In genomic region chr10:7622969-7623368, GRCh38 we compare ENCODE assay signal across 13 cellular contexts. TPM values are rescaled to one million over a fixed set of nuclear protein-coding genes. Genes with fewer than 3 reads are reported as not detected.
A peak's percentile ranks its signal among the peaks of the same experiment; 100 is the strongest.
DNase-seq lines count a peak whose midpoint lies in the region; ATAC-seq and TF ChIP-seq lines count a peak whose summit lies in the region.
"Had no signal": no experiment of that assay in that cellular context is flagged by ENCODE, and none has a peak within 500 bp of the region (broad histone marks: within the 10 kb centered on the region; RNA-seq: fewer than 3 reads in every experiment).

No MANE protein-coding gene starts in this region.

- no peak for TF ChIP-seq POLR2A in breast epithelium (IDR thresholded peaks at IDR 0.05)
- no peak for TF ChIP-seq POLR2A in heart left ventricle (IDR thresholded peaks at IDR 0.05)

- H3K9me3 ChIP-seq in breast epithelium, result no peaks in the 10 kb centered on the region
- no peaks in the 10 kb centered on the region for H3K9me3 ChIP-seq in heart left ventricle
- H3K9me3 ChIP-seq in subcutaneous abdominal adipose tissue (ENCODE audit: control insufficient read depth in 5 of 5, low read length in 5 of 5), result no peaks in the 10 kb centered on the region
- no peaks in the 10 kb centered on the region for H3K9me3 ChIP-seq in CD8-positive, alpha-beta memory T cell (ENCODE audit: low read length)

- H3K36me3 ChIP-seq in breast epithelium (no peaks in the 10 kb centered on the region), heart left ventricle (peaks cover 0 to 4% (median 0%) of the 10 kb centered on the region in 9 donors), subcutaneous abdominal adipose tissue (ENCODE audit: control insufficient read depth in 5 of 5, insufficient read depth in 5 of 5, low read length in 5 of 5) (peaks cover 0 to 14% (median 9%) of the 10 kb centered on the region in 5 donors)
- H3K36me3 ChIP-seq in CD8-positive, alpha-beta memory T cell (ENCODE audit: insufficient read depth, low read length), result no peaks in the 10 kb centered on the region
- H3K36me3 ChIP-seq: brain microvascular endothelial cell had no signal

- H3K4me3 ChIP-seq in breast epithelium (no peak overlapping the region), heart left ventricle (no peak overlapping the region), subcutaneous abdominal adipose tissue (ENCODE audit: low read depth in 1 of 5, low read length in 5 of 5) (no peak overlapping the region)
- H3K4me3 ChIP-seq in CD8-positive, alpha-beta memory T cell (ENCODE audit: low read length), result no peak overlapping the region

- POLR2A ChIA-PET in MCF 10A (lab: Yijun Ruan, JAX), result interaction anchor here (1.3 kb wide), 2 partner anchors 15 kb away, joined by 4 to 6 read pairs; no protein-coding TSS in a partner anchor
- POLR2A ChIA-PET in CD8-positive, alpha-beta memory T cell (lab: Charles Lee), result no interaction called here

- no peak overlapping the region for H3K27ac Mint-ChIP-seq in MCF 10A (ENCODE audit: low read depth, unreplicated experiment)
- H3K27ac Mint-ChIP-seq in CD8-positive, alpha-beta memory T cell, result no peak overlapping the region
- H3K27ac Mint-ChIP-seq: activated T-helper 1 cell treated with anti-CD3 and anti-CD28 coated beads, Interleukin-12 subunit alpha, Interleukin-12 subunit beta, Interleukin-2, Interleukin-4 antibody, amounts not matched to agents 30 ng/mL and 10 ng/mL and 1 ng/mL, durations not matched to agents 14 hours and 24 hours and 36 hours had no signal

- H3K4me1 Mint-ChIP-seq in MCF 10A (ENCODE audit: insufficient read depth, unreplicated experiment), result peaks cover 18% of the 10 kb centered on the region
- no peaks in the 10 kb centered on the region for H3K4me1 Mint-ChIP-seq in CD8-positive, alpha-beta memory T cell

- DNase-seq in MCF 10A (ENCODE audit: unreplicated experiment) (peak; percentile 70), breast epithelium (ENCODE audit: low spot score in 2 of 2) (no peak), NCI-H2081 treated with DMSO at 0.1 percent for 48 hours (lab: John Stamatoyannopoulos, UW) (peak; percentile 8), heart left ventricle (no peak), OCI-M1 (lab: John Stamatoyannopoulos, UW) (no peak), inferior parietal cortex (ENCODE audit: extremely low spot score) (no peak)
- no peak for DNase-seq in CD8-positive, alpha-beta memory T cell
- DNase-seq: brain microvascular endothelial cell; NCI-H1048; stimulated activated CD4-positive, alpha-beta T cell treated with anti-CD3 and anti-CD28 coated beads, Interleukin-2, amount 100 ng/mL, for 24 hours had no signal

- no peaks in the 10 kb centered on the region for H3K36me3 Mint-ChIP-seq in MCF 10A (ENCODE audit: insufficient read depth, unreplicated experiment)
- H3K36me3 Mint-ChIP-seq in CD8-positive, alpha-beta memory T cell, result no peaks in the 10 kb centered on the region

- H3K27me3 ChIP-seq in breast epithelium, result no peaks in the 10 kb centered on the region
- H3K27me3 ChIP-seq in heart left ventricle, result no peaks in the 10 kb centered on the region
- no peaks in the 10 kb centered on the region for H3K27me3 ChIP-seq in subcutaneous abdominal adipose tissue (ENCODE audit: control insufficient read depth in 5 of 5, insufficient read depth in 4 of 5, low read length in 5 of 5)
- H3K27me3 ChIP-seq in CD8-positive, alpha-beta memory T cell (ENCODE audit: insufficient read depth, low read length, poor library complexity, severe bottlenecking), result no peaks in the 10 kb centered on the region
- H3K27me3 ChIP-seq: brain microvascular endothelial cell had no signal

- intact Hi-C loops in MCF 10A (cut with micrococcal nuclease), result no loop called here
- intact Hi-C loops in breast epithelium (cut with DNase I; ENCODE audit: low total_unique reads), result no loop called here
- intact Hi-C loops in heart left ventricle (cut with DNase I), result loop anchor here in 7 of 10 donors (2.0 to 5.0 kb wide), 2 partner anchors 92 to 96 kb away; no protein-coding TSS in a partner anchor

- H3K4me1 ChIP-seq in breast epithelium (no peaks in the 10 kb centered on the region), heart left ventricle (peaks cover 0 to 17% (median 5%) of the 10 kb centered on the region in 12 donors), subcutaneous abdominal adipose tissue (ENCODE audit: control insufficient read depth in 5 of 5, insufficient read depth in 5 of 5, low read length in 5 of 5) (peaks cover 0 to 35% (median 29%) of the 10 kb centered on the region in 5 donors)
- no peaks in the 10 kb centered on the region for H3K4me1 ChIP-seq in CD8-positive, alpha-beta memory T cell (ENCODE audit: insufficient read depth, low read length)

- CTCF ChIA-PET in MCF 10A (lab: Yijun Ruan, JAX), result interaction anchor here (0.7 to 1.1 kb wide), 2 partner anchors 8 to 98 kb away, joined by 3 to 4 read pairs; no protein-coding TSS in a partner anchor
- CTCF ChIA-PET in CD8-positive, alpha-beta memory T cell (lab: Charles Lee), result no interaction called here

- H3K9ac ChIP-seq in subcutaneous abdominal adipose tissue (ENCODE audit: low read length in 5 of 5), result no peak overlapping the region

- BruUV-seq in MCF 10A (replicated peaks; lab: Mats Ljungman, UMichigan), result no TSS peak

- WGBS in heart left ventricle, 4 donors, result 23 to 45% (median 32%) methylated on average over 6 of the region's 6 CpGs

- H3K9me3 Mint-ChIP-seq in MCF 10A (ENCODE audit: unreplicated experiment), result no peaks in the 10 kb centered on the region
- no peaks in the 10 kb centered on the region for H3K9me3 Mint-ChIP-seq in CD8-positive, alpha-beta memory T cell
- H3K9me3 Mint-ChIP-seq: activated T-helper 1 cell treated with anti-CD3 and anti-CD28 coated beads, Interleukin-12 subunit alpha, Interleukin-12 subunit beta, Interleukin-2, Interleukin-4 antibody, amounts not matched to agents 30 ng/mL and 10 ng/mL and 1 ng/mL, durations not matched to agents 14 hours and 24 hours and 36 hours had no signal

- H3K4me3 Mint-ChIP-seq in MCF 10A (ENCODE audit: unreplicated experiment), result no peak overlapping the region
- H3K4me3 Mint-ChIP-seq in CD8-positive, alpha-beta memory T cell, result no peak overlapping the region
- H3K4me3 Mint-ChIP-seq: activated T-helper 1 cell treated with anti-CD3 and anti-CD28 coated beads, Interleukin-12 subunit alpha, Interleukin-12 subunit beta, Interleukin-2, Interleukin-4 antibody, amounts not matched to agents 30 ng/mL and 10 ng/mL and 1 ng/mL, durations not matched to agents 14 hours and 24 hours and 36 hours had no signal

- TF ChIP-seq CTCF in MCF 10A (IDR thresholded peaks at IDR 0.05; ENCODE audit: unreplicated experiment) (no peak), breast epithelium (IDR thresholded peaks at IDR 0.05) (no peak), heart left ventricle (IDR thresholded peaks at IDR 0.05) (peak in 10 of 12 donors; percentile 13 to 60 (median 42))

- H3K27me3 Mint-ChIP-seq in MCF 10A (ENCODE audit: insufficient read depth, unreplicated experiment), result no peaks in the 10 kb centered on the region
- peaks cover 16 to 38% of the 10 kb centered on the region in 2 donors for H3K27me3 Mint-ChIP-seq in CD8-positive, alpha-beta memory T cell

- H3K27ac ChIP-seq in breast epithelium, result no peak overlapping the region
- no peak overlapping the region for H3K27ac ChIP-seq in heart left ventricle
- peak overlapping the region; percentile 49 for H3K27ac ChIP-seq in subcutaneous abdominal adipose tissue (ENCODE audit: low read depth, low read length)
- H3K27ac ChIP-seq in CD8-positive, alpha-beta memory T cell (ENCODE audit: low read depth, low read length), result no peak overlapping the region
- H3K27ac ChIP-seq: brain microvascular endothelial cell had no signal

- peak in 2 of 4 donors; percentile 42 to 77 for ATAC-seq in heart left ventricle

RNA-seq across cellular contexts. Expression of gene ITIH5, which starts 43.8 kb away (rescaled TPM):
- total RNA-seq in MCF 10A (2022) (not detected in 2 replicates), breast epithelium (100 to 1,000 TPM in 1 of 3 donors, 10 to 100 TPM in 2; 18.7 to 407 (median 54.1) TPM), heart left ventricle (10 to 100 TPM in 5 of 9 donors, 1 to 10 TPM in 4; 2.9 to 20.4 (median 12.3) TPM)
- 1 to 10 TPM; 2.7 to 3.1 TPM for polyA plus RNA-seq in heart left ventricle
- not detected for total RNA-seq in CD8-positive, alpha-beta memory T cell
- polyA plus RNA-seq in CD8-positive, alpha-beta memory T cell, result not detected
- total RNA-seq: activated T-helper 1 cell treated with anti-CD3 and anti-CD28 coated beads, Interleukin-12 subunit alpha, Interleukin-12 subunit beta, Interleukin-2, Interleukin-4 antibody, amounts not matched to agents 30 ng/mL and 10 ng/mL and 1 ng/mL, durations not matched to agents 14 hours and 24 hours and 36 hours; pulmonary artery endothelial cell had no signal

Comparison
In these comparisons a context has a peak if more than half of its experiments do, and no peak if none do; other contexts are left out.
1. DNase-seq: peak in MCF 10A (single experiment) and NCI-H2081 treated with DMSO at 0.1 percent for 48 hours (single experiment); none in breast epithelium (0 of 2), heart left ventricle (0 of 5), OCI-M1 (single experiment), inferior parietal cortex (single experiment) and CD8-positive, alpha-beta memory T cell (0 of 5).
2. CTCF ChIP-seq: peak in heart left ventricle (10 of 12); none in MCF 10A (single experiment) and breast epithelium (0 of 3).
3. intact Hi-C loops: an anchor here in heart left ventricle (2.0 to 5.0 kb wide); none called in MCF 10A and breast epithelium.